Comparison of ENCODE assay signal across 1 cellular context in genomic region chr20:2470432-2471193, GRCh38.
TF ChIP-seq lines count a peak whose summit lies in the region.

Gene SNRPB (minus strand): TSS chr20:2470789. CDS start chr20:2470690, 99 bp downstream.

TF ChIP-seq in HepG2, 621 proteins besides CTCF, POLR2A, EP300 and RAD21 (continued from another document and continues in another):
- TF ChIP-seq ZNF407 (CRISPR knock-in tag; IDR thresholded peaks at IDR 0.05; ENCODE audit: not compliant biosample characterization) (peak; percentile 100), ZNF800 (CRISPR knock-in tag; IDR thresholded peaks at IDR 0.05) (peak; percentile 87), ZSCAN12 (CRISPR knock-in tag; IDR thresholded peaks at IDR 0.05) (peak; percentile 84; the same call in 1 of the 2 replicates), NR1H2 (CRISPR knock-in tag; IDR thresholded peaks at IDR 0.05; ENCODE audit: borderline replicate concordance, low read depth) (peak; percentile 91; the same call in 1 of the 2 replicates), ZNF343 (CRISPR knock-in tag; IDR thresholded peaks at IDR 0.05) (peak; percentile 97), SRSF9 (IDR thresholded peaks at IDR 0.05; ENCODE audit: borderline replicate concordance, insufficient read depth, low read depth, low read length, poor library complexity, severe bottlenecking) (no peak), SETDB1 (CRISPR knock-in tag; IDR thresholded peaks at IDR 0.05; ENCODE audit: borderline replicate concordance) (peak; percentile 19; the same call in 1 of the 2 replicates), MAF1 (CRISPR knock-in tag; IDR thresholded peaks at IDR 0.05; ENCODE audit: borderline replicate concordance) (peak; percentile 98; the same call in 1 of the 2 replicates), TAF15 (IDR thresholded peaks at IDR 0.05; ENCODE audit: low read depth, low read length, poor library complexity, severe bottlenecking) (peak; percentile 82), MAZ (IDR thresholded peaks at IDR 0.05; ENCODE audit: borderline replicate concordance, low read depth, low read length) (peak; percentile 80; the same call in 1 of the 2 replicates), MAZ (CRISPR knock-in tag; IDR thresholded peaks at IDR 0.05; ENCODE audit: low read depth) (peak; percentile 98), KDM3A (CRISPR knock-in tag; IDR thresholded peaks at IDR 0.05; ENCODE audit: low read depth) (peak; percentile 99), ZNF850 (CRISPR knock-in tag; conservative IDR thresholded peaks at IDR 0.05) (peak; percentile 90; the same call in 1 of the 2 replicates), ZBTB38 (CRISPR knock-in tag; IDR thresholded peaks at IDR 0.05) (peak; percentile 95), ZNF772 (CRISPR knock-in tag; IDR thresholded peaks at IDR 0.05) (peak; percentile 100), NFKB2 (CRISPR knock-in tag; IDR thresholded peaks at IDR 0.05; ENCODE audit: borderline replicate concordance) (peak; percentile 100), AKNA (CRISPR knock-in tag; IDR thresholded peaks at IDR 0.05; ENCODE audit: borderline replicate concordance) (peak; percentile 97), HIC2 (CRISPR knock-in tag; IDR thresholded peaks at IDR 0.05; ENCODE audit: low read depth) (no peak; the same call in none of the 2 replicates), CBX1 (IDR thresholded peaks at IDR 0.05; ENCODE audit: low read depth) (peak; percentile 100), STAG1 (CRISPR knock-in tag; IDR thresholded peaks at IDR 0.05) (no peak), PHB2 (IDR thresholded peaks at IDR 0.05; ENCODE audit: partially characterized antibody) (no peak), ZFY (CRISPR knock-in tag; IDR thresholded peaks at IDR 0.05) (peak; percentile 100), TBX2 (CRISPR knock-in tag; IDR thresholded peaks at IDR 0.05; ENCODE audit: borderline replicate concordance) (peak; percentile 97), SMAD3 (CRISPR knock-in tag; IDR thresholded peaks at IDR 0.05) (peak; percentile 99), ZNF746 (CRISPR knock-in tag; IDR thresholded peaks at IDR 0.05) (peak; percentile 92), AFF4 (CRISPR knock-in tag; IDR thresholded peaks at IDR 0.05) (peak; percentile 88; the same call in 1 of the 2 replicates), ZNF782 (CRISPR knock-in tag; IDR thresholded peaks at IDR 0.05; ENCODE audit: borderline replicate concordance) (peak; percentile 100), SIX4 (CRISPR knock-in tag; IDR thresholded peaks at IDR 0.05) (peak; percentile 83; the same call in 1 of the 2 replicates), RBFOX2 (IDR thresholded peaks at IDR 0.05; ENCODE audit: low read depth, low read length) (peak; percentile 98), ZBTB44 (CRISPR knock-in tag; IDR thresholded peaks at IDR 0.05) (peak; percentile 97), TP53 (CRISPR knock-in tag; conservative IDR thresholded peaks at IDR 0.05) (no peak; the same call in 1 of the 2 replicates), SIX1 (CRISPR knock-in tag; IDR thresholded peaks at IDR 0.05; ENCODE audit: borderline replicate concordance) (peak; percentile 86), ZNF83 (CRISPR knock-in tag; IDR thresholded peaks at IDR 0.05; ENCODE audit: borderline replicate concordance) (peak; percentile 99), NFKBIZ (CRISPR knock-in tag; IDR thresholded peaks at IDR 0.05) (peak; percentile 87), SNAI1 (CRISPR knock-in tag; IDR thresholded peaks at IDR 0.05; ENCODE audit: borderline replicate concordance) (peak; percentile 61), FOSL2 (CRISPR knock-in tag; IDR thresholded peaks at IDR 0.05) (peak; percentile 75)
